ENCODE assay signal across 8 cellular contexts in genomic region chr19:47049307-47049700, GRCh38. TPM values are rescaled to one million over a fixed set of nuclear protein-coding genes. Genes with fewer than 3 reads are reported as not detected.
DNase-seq lines count a peak whose midpoint lies in the region; ATAC-seq lines count a peak whose summit lies in the region.

No MANE protein-coding gene starts in this region.

- H3K9me3 Mint-ChIP-seq in activated CD8-positive, alpha-beta memory T cell treated with anti-CD3 and anti-CD28 coated beads, Interleukin-2, amount 10 ng/mL, durations not matched to agents 7 days and 5 days (ENCODE audit: low read depth), result no peaks in the 10 kb centered on the region
- peaks cover 0 to 4% of the 10 kb centered on the region in 2 donors for H3K9me3 Mint-ChIP-seq in stimulated activated naive B cell treated with anti-CD40 and anti-IgM and Interleukin-4, amounts not matched to agents 10 μg/mL and 1 μg/mL and 100 μg/mL, for 72 hours

- peak overlapping the region; percentile 99 for H3K4me3 Mint-ChIP-seq in activated CD8-positive, alpha-beta memory T cell treated with anti-CD3 and anti-CD28 coated beads, Interleukin-2, amount 10 ng/mL, durations not matched to agents 7 days and 5 days
- H3K4me3 Mint-ChIP-seq in stimulated activated naive B cell treated with anti-CD40 and anti-IgM and Interleukin-4, amounts not matched to agents 10 μg/mL and 1 μg/mL and 100 μg/mL, for 72 hours, result peak overlapping the region; percentile 99

- CTCF ChIA-PET in activated CD8-positive, alpha-beta memory T cell treated with anti-CD3 and anti-CD28 coated beads, Interleukin-2, amount 10 ng/mL, durations not matched to agents 7 days and 5 days (lab: Charles Lee), result interaction anchor here (1.0 to 2.7 kb wide), 3 partner anchors 14 to 36 kb away, joined by 3 to 16 read pairs (median 9); no protein-coding TSS in a partner anchor

- H3K27ac ChIP-seq in SJSA1, result peak overlapping the region; percentile 76

- H3K27me3 ChIP-seq in SJSA1 (replicated peaks), result no peaks in the 10 kb centered on the region

- H3K4me1 Mint-ChIP-seq in activated CD8-positive, alpha-beta memory T cell treated with anti-CD3 and anti-CD28 coated beads, Interleukin-2, amount 10 ng/mL, durations not matched to agents 7 days and 5 days, result peaks cover 14% of the 10 kb centered on the region
- H3K4me1 Mint-ChIP-seq in stimulated activated naive B cell treated with anti-CD40 and anti-IgM and Interleukin-4, amounts not matched to agents 10 μg/mL and 1 μg/mL and 100 μg/mL, for 72 hours, result peaks cover 7 to 26% of the 10 kb centered on the region in 2 donors

- peak overlapping the region; percentile 84 for H3K27ac Mint-ChIP-seq in activated CD8-positive, alpha-beta memory T cell treated with anti-CD3 and anti-CD28 coated beads, Interleukin-2, amount 10 ng/mL, durations not matched to agents 7 days and 5 days
- peak overlapping the region; percentile 91 for H3K27ac Mint-ChIP-seq in stimulated activated naive B cell treated with anti-CD40 and anti-IgM and Interleukin-4, amounts not matched to agents 10 μg/mL and 1 μg/mL and 100 μg/mL, for 72 hours

- peaks cover 23% of the 10 kb centered on the region for H3K4me1 ChIP-seq in SJSA1 (replicated peaks)

- H3K36me3 ChIP-seq in SJSA1, result peaks cover 4% of the 10 kb centered on the region; the same call in 1 of the 2 replicates

- H3K36me3 Mint-ChIP-seq in activated CD8-positive, alpha-beta memory T cell treated with anti-CD3 and anti-CD28 coated beads, Interleukin-2, amount 10 ng/mL, durations not matched to agents 7 days and 5 days, result peaks cover 2% of the 10 kb centered on the region
- peaks cover 4 to 8% of the 10 kb centered on the region in 2 donors for H3K36me3 Mint-ChIP-seq in stimulated activated naive B cell treated with anti-CD40 and anti-IgM and Interleukin-4, amounts not matched to agents 10 μg/mL and 1 μg/mL and 100 μg/mL, for 72 hours

- H3K4me3 ChIP-seq in SJSA1, result peak overlapping the region; percentile 73

- no peak for DNase-seq in activated CD8-positive, alpha-beta memory T cell treated with anti-CD3 and anti-CD28 coated beads, Interleukin-2, amount 10 ng/mL, durations not matched to agents 7 days and 5 days
- DNase-seq in activated CD8-positive, alpha-beta memory T cell treated with anti-CD3 and anti-CD28 coated beads for 24 hours, result no peak
- DNase-seq in SJSA1 (ENCODE audit: low read depth in 1 of 2, low spot score in 2 of 2) (peak; percentile 70 to 83), fibroblast of peridontal ligament (ENCODE audit: extremely low read depth) (peak; percentile 33), ecto neural progenitor cell (ENCODE audit: low spot score) (no peak), UCSD-AML1 (lab: John Stamatoyannopoulos, UW; ENCODE audit: unreplicated experiment) (no peak), nucleus accumbens (lab: John Stamatoyannopoulos, UW) (no peak)
- no peak for DNase-seq in stimulated activated naive B cell treated with anti-CD40 and anti-IgM and Interleukin-4, amounts not matched to agents 10 μg/mL and 1 μg/mL and 100 μg/mL, for 72 hours

- peaks cover 10% of the 10 kb centered on the region for H3K27me3 Mint-ChIP-seq in activated CD8-positive, alpha-beta memory T cell treated with anti-CD3 and anti-CD28 coated beads, Interleukin-2, amount 10 ng/mL, durations not matched to agents 7 days and 5 days
- peaks cover 0 to 11% of the 10 kb centered on the region in 2 donors for H3K27me3 Mint-ChIP-seq in stimulated activated naive B cell treated with anti-CD40 and anti-IgM and Interleukin-4, amounts not matched to agents 10 μg/mL and 1 μg/mL and 100 μg/mL, for 72 hours

- H3K9me3 ChIP-seq in SJSA1 (replicated peaks), result peaks cover 5% of the 10 kb centered on the region; the same call in 1 of the 2 replicates

- no peak for ATAC-seq in activated CD8-positive, alpha-beta memory T cell treated with anti-CD3 and anti-CD28 coated beads, Interleukin-2, amount 10 ng/mL, durations not matched to agents 7 days and 5 days
- no peak for ATAC-seq in stimulated activated naive B cell treated with anti-CD40 and anti-IgM and Interleukin-4, amounts not matched to agents 10 μg/mL and 1 μg/mL and 100 μg/mL, for 72 hours (replicated peaks)

RNA-seq across cellular contexts. Expression of gene TMEM160, which starts 0.9 kb away (rescaled TPM):
- 10 to 100 TPM; 77.5 to 87.8 TPM for total RNA-seq in activated CD8-positive, alpha-beta memory T cell treated with anti-CD3 and anti-CD28 coated beads, Interleukin-2, amount 10 ng/mL, durations not matched to agents 7 days and 5 days
- 66.3 and 129 TPM in 2 replicates for total RNA-seq in SJSA1 (2014; rRNA removed; shearing (Covaris generic))

RNA-seq across cellular contexts. Expression of gene NPAS1, which starts 29.7 kb away (rescaled TPM):
- under 1 TPM; 0.41 to 0.68 TPM for total RNA-seq in activated CD8-positive, alpha-beta memory T cell treated with anti-CD3 and anti-CD28 coated beads, Interleukin-2, amount 10 ng/mL, durations not matched to agents 7 days and 5 days
- total RNA-seq in SJSA1 (2014; rRNA removed; shearing (Covaris generic)), result not detected in 2 replicates

Comparison
In these comparisons a context has a peak if more than half of its experiments do, and no peak if none do; other contexts are left out.
1. DNase-seq: peak in SJSA1 (2 of 2) and fibroblast of peridontal ligament (single experiment); none in activated CD8-positive, alpha-beta memory T cell treated with anti-CD3 and anti-CD28 coated beads, Interleukin-2, amount 10 ng/mL, durations not matched to agents 7 days and 5 days (single experiment), activated CD8-positive, alpha-beta memory T cell treated with anti-CD3 and anti-CD28 coated beads for 24 hours (single experiment), stimulated activated naive B cell treated with anti-CD40 and anti-IgM and Interleukin-4, amounts not matched to agents 10 μg/mL and 1 μg/mL and 100 μg/mL, for 72 hours (single experiment), ecto neural progenitor cell (single experiment), UCSD-AML1 (single experiment) and nucleus accumbens (0 of 56).